14 cellular contexts compared by ENCODE assay signal in the genomic region with DNA sequence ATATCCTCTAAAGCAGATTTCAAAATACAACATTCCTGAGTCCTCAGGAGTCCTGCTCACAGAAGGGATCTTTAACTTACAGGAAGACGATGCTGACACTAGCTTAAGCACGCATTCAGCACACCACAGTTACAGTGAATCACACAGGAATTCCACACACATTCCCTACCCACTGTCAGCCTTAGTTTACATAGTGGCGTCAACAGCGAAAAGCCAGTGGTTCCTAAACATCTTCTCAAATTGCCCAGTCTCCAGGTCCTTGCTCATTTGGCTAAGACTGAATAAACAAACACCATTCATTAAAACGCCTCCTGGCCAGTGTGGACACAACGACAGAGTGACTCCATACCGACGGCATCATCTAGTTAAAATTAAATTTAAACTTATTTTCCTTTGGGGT. TPM values are rescaled to one million over a fixed set of nuclear protein-coding genes. Genes with fewer than 3 reads are reported as not detected.
DNase-seq lines count a peak whose midpoint lies in the region; FAIRE-seq and TF ChIP-seq lines count a peak whose summit lies in the region.
"Not testable (repeated sequence)": the region's sequence is repeated elsewhere in the genome, so short reads cannot be mapped to it uniquely, and the experiment has no call there.
"Had no signal": no experiment of that assay in that cellular context is flagged by ENCODE, and none has a peak within 500 bp of the region (broad histone marks: within the 10 kb centered on the region; RNA-seq: fewer than 3 reads in every experiment).

No MANE protein-coding gene starts in this region.

- FAIRE-seq in H1 (lab: Jason Lieb, UNC) (peak; percentile 100), urothelium cell line (lab: Jason Lieb, UNC) (peak; percentile 99)

- CTCF ChIA-PET in H1 (lab: Charles Lee; ENCODE audit: partially characterized antibody) = not testable (repeated sequence)

- DNase-seq in Daoy (ENCODE audit: low read depth) (peak; percentile 35), HCEC 1CT (peak; percentile 10), NCI-H526 treated with DMSO at 0.1 percent for 48 hours (lab: John Stamatoyannopoulos, UW) (peak; percentile 15), adipocyte (ENCODE audit: low read depth) (peak; percentile 33), glomerular visceral epithelial cell (ENCODE audit: extremely low spot score) (peak; percentile 17), myocyte (ENCODE audit: low read depth) (peak; percentile 9)
- DNase-seq in H1 (ENCODE audit: low read depth in 1 of 2, low spot score in 2 of 2); urothelium cell line (ENCODE audit: low spot score): not testable (repeated sequence)

- not testable (repeated sequence) for H3K23me2 ChIP-seq in H1 (ENCODE audit: low read depth, low read length)

- not testable (repeated sequence) for H3K56ac ChIP-seq in H1 (replicated peaks; ENCODE audit: insufficient read length, low read depth, low read length)

- TF ChIP-seq RAD21 in H1 (IDR thresholded peaks at IDR 0.05 in 1 of 2, conservative IDR thresholded peaks at IDR 0.05 in 1 of 2; ENCODE audit: low read depth in 2 of 2, low read length in 2 of 2) = not testable (repeated sequence)

- H3K4me1 ChIP-seq in adipocyte (ENCODE audit: control insufficient read depth, insufficient read depth, low read length); H1 (replicated peaks in 1 of 4; ENCODE audit: control insufficient read depth in 3 of 4, insufficient read depth in 4 of 4, low read length in 3 of 4): not testable (repeated sequence)

- H3K9me3 ChIP-seq in adipocyte (ENCODE audit: control insufficient read depth, low read length); H1 (ENCODE audit: insufficient read depth in 2 of 2, low read depth in 1 of 2, low read length in 1 of 2): not testable (repeated sequence)

- not testable (repeated sequence) for H3K27ac ChIP-seq in H1 (ENCODE audit: low read depth, low read length)

- not testable (repeated sequence) for TF ChIP-seq POLR2A in H1 (IDR thresholded peaks at IDR 0.05; ENCODE audit: control extremely low read depth in 1 of 2, low read depth in 2 of 2, low read length in 2 of 2)

- POLR2A ChIA-PET in H1 (lab: Charles Lee; ENCODE audit: partially characterized antibody) = not testable (repeated sequence)

- H2BK12ac ChIP-seq in H1 (ENCODE audit: low read depth, low read length) = not testable (repeated sequence)

- not testable (repeated sequence) for H4K5ac ChIP-seq in H1 (ENCODE audit: insufficient read length, low read depth, low read length)

- H3K4me2 ChIP-seq in H1 (ENCODE audit: insufficient read depth in 1 of 2, low read depth in 2 of 2, low read length in 2 of 2) = peak overlapping the region; percentile 29 to 32; a peak in 1 of 4 replicates

- H2AFZ ChIP-seq in H1 (ENCODE audit: low read length) = not testable (repeated sequence)

- H3K4me3 ChIP-seq in adipocyte (ENCODE audit: low read length); H1 (ENCODE audit: extremely low read depth in 1 of 4, insufficient read depth in 2 of 4, low read depth in 3 of 4, low read length in 4 of 4): not testable (repeated sequence)

- H3K36me3 ChIP-seq in adipocyte (ENCODE audit: control insufficient read depth, insufficient read depth, low read length, severe bottlenecking); H1 (ENCODE audit: control insufficient read depth in 2 of 4, insufficient read depth in 4 of 4, low read length in 3 of 4): not testable (repeated sequence)

- H3K27me3 ChIP-seq in adipocyte (replicated peaks; ENCODE audit: control insufficient read depth, insufficient read depth, low read length); H1 (replicated peaks in 1 of 4; ENCODE audit: control insufficient read depth in 3 of 4, extremely low read depth in 1 of 4, insufficient read depth in 3 of 4, low read length in 3 of 4): not testable (repeated sequence)

- H3K9ac ChIP-seq in adipocyte (ENCODE audit: low read length); H1 (replicated peaks in 1 of 4; ENCODE audit: extremely low read depth in 1 of 4, low read depth in 3 of 4, low read length in 3 of 4): not testable (repeated sequence)

- H2BK5ac ChIP-seq in H1 (ENCODE audit: low read depth, low read length) = not testable (repeated sequence)

- H3K23ac ChIP-seq in H1 (ENCODE audit: insufficient read length) = not testable (repeated sequence)

- not testable (repeated sequence) for H2BK120ac ChIP-seq in H1 (replicated peaks; ENCODE audit: low read depth, low read length)

- not testable (repeated sequence) for H4K20me1 ChIP-seq in H1 (replicated peaks in 1 of 2; ENCODE audit: control insufficient read depth in 1 of 2, insufficient read depth in 2 of 2, low read length in 2 of 2)

- not testable (repeated sequence) for H3K79me1 ChIP-seq in H1 (ENCODE audit: low read depth, low read length)

- not testable (repeated sequence) for H4K91ac ChIP-seq in H1 (replicated peaks; ENCODE audit: insufficient read length, low read length)

- not testable (repeated sequence) for TF ChIP-seq EP300 in H1 (IDR thresholded peaks at IDR 0.05; ENCODE audit: borderline replicate concordance in 1 of 2, low read depth in 2 of 2, low read length in 2 of 2)

- 23% methylated on average over 8 of the region's 8 CpGs; no CpG with 5 or more reads in 1 of the 2 experiments for WGBS in H1 (ENCODE audit: extremely low coverage in 1 of 2, insufficient coverage in 1 of 2, insufficient read length in 1 of 2, insufficient replicate concordance in 2 of 2, low coverage in 1 of 2, low lambda C conversion rate in 2 of 2, missing lambda C conversion rate in 1 of 2), 2 experiments

- H2AK5ac ChIP-seq in H1 (ENCODE audit: low read depth, low read length) = not testable (repeated sequence)

- H2BK15ac ChIP-seq in H1 (ENCODE audit: low read length) = not testable (repeated sequence)

- H3K4ac ChIP-seq in H1 (replicated peaks; ENCODE audit: insufficient read length, low read depth, low read length) = not testable (repeated sequence)

- H3K79me2 ChIP-seq in H1 (ENCODE audit: control insufficient read depth in 1 of 2, insufficient read depth in 2 of 2, low read length in 2 of 2) = not testable (repeated sequence)

- not testable (repeated sequence) for H2BK20ac ChIP-seq in H1 (ENCODE audit: low read length)

- not testable (repeated sequence) for H3K18ac ChIP-seq in H1 (ENCODE audit: extremely low read depth, low read length)

- not testable (repeated sequence) for H4K8ac ChIP-seq in H1 (ENCODE audit: extremely low read depth, insufficient read depth, low read length)

- TF ChIP-seq CTCF in H1 (IDR thresholded peaks at IDR 0.05; ENCODE audit: control extremely low read depth in 1 of 3, insufficient read depth in 1 of 3, low read depth in 1 of 3, low read length in 3 of 3) = not testable (repeated sequence)

- H3K14ac ChIP-seq in H1 (ENCODE audit: insufficient read length) = not testable (repeated sequence)

TF ChIP-seq in H1, 55 proteins besides CTCF, POLR2A, EP300 and RAD21:
- TF ChIP-seq TEAD4 (IDR thresholded peaks at IDR 0.05; ENCODE audit: low read depth, low read length) = peak; percentile 63

RNA-seq across cellular contexts. Expression of gene LGALS9C, which starts 17.6 kb away (rescaled TPM):
- not detected in 2 replicates for total RNA-seq in Daoy (2014; rRNA removed; shearing (Covaris generic))
- total RNA-seq in H1 (2021; fragmentation: NEBNext Ultra II Directional; extraction: Animal tissue kit (Norgen Biotek cat#: 25700)) = not detected in 2 replicates
- 0.03 and 0.17 TPM in 2 replicates for polyA plus RNA-seq in H1 (2011; rRNA removed)
- not detected for polyA plus RNA-seq in H1 (2011; cell fraction: cytosol; rRNA removed)
- 0.51 TPM for polyA plus RNA-seq in H1 (2011; cell fraction: nucleus; rRNA removed)
- polyA plus RNA-seq in H1 (2012, experiment 1 of 2) = not detected in 4 replicates
- not detected for polyA plus RNA-seq in H1 (2012, experiment 2 of 2)
- polyA plus RNA-seq in H1 (2013, experiment 1 of 2) = 0.04 TPM
- polyA plus RNA-seq in H1 (2013, experiment 2 of 2) = 0.04 TPM
- polyA minus RNA-seq in H1 (2011; rRNA and poly(A)+ RNA removed) = not detected in 2 replicates
- not detected for polyA minus RNA-seq in H1 (2011; cell fraction: cytosol; rRNA and poly(A)+ RNA removed)
- polyA minus RNA-seq in H1 (2011; cell fraction: nucleus; rRNA and poly(A)+ RNA removed) = not detected
- not detected in 2 replicates for total RNA-seq in myocyte
- not detected for polyA plus RNA-seq in myocyte (2012)
- total RNA-seq: body of pancreas; CD8-positive, alpha-beta memory T cell; HT-29; T-helper 17 cell had no signal
- polyA plus RNA-seq: CD8-positive, alpha-beta memory T cell; heart left ventricle; right cardiac atrium had no signal
